Comparison of ENCODE assay signal across 30 cellular contexts in the genomic region with DNA sequence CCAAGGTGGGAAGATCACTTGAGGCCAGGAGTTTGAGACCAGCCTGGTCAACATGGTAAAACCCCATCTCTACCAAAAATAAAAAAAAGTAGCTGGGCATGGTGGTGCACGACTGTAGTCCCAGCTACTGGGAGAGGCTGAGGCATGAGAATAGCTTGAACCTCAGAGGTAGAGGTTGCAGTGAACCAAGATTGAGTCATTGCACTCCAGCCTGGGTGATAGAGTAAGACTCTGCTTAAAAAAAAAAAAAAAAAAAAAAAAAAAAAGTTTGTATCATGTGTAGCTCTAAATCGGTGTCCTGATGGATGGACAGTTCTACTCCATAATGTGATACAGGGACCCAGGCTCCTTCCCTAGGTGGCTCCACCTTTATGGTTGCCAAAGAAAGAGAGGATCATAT.
"Had no signal": no experiment of that assay in that cellular context is flagged by ENCODE, and none has a peak within 500 bp of the region (broad histone marks: within the 10 kb centered on the region; RNA-seq: fewer than 3 reads in every experiment).

No MANE protein-coding gene starts in this region.

- H3K4me1 ChIP-seq: Peyer's patch, SJSA1 had no signal

- H3K27ac ChIP-seq: Peyer's patch, RWPE1, SJSA1 had no signal

- H3K9ac ChIP-seq: SK-N-SH had no signal

- ATAC-seq: PC-3, Right ventricle myocardium inferior had no signal

- H3K9me3 ChIP-seq: MG63, Peyer's patch, SJSA1, SK-N-SH had no signal

- H3K27me3 ChIP-seq: MG63, Peyer's patch, SJSA1 had no signal

- H3K4me3 ChIP-seq: MG63, Peyer's patch, SJSA1 had no signal

- H3K4me2 ChIP-seq: SK-N-SH had no signal

- DNase-seq: Kasumi-1, KG1, MG63, NCI-H1048, NCI-H1092 treated with DMSO at 0.1 percent for 48 hours, NCI-H1105 treated with DMSO at 0.1 percent for 48 hours, NCI-H1417, NCI-H1436, NCI-H146, NCI-H1694, NCI-H187, NCI-H1930, NCI-H2029 treated with DMSO at 0.1 percent for 48 hours, NCI-H2081 treated with DMSO at 0.1 percent for 48 hours, NCI-H2107, NCI-H2171, NCI-H226, NCI-H510A treated with DMSO at 0.1 percent for 48 hours, NCI-H524 treated with DMSO at 0.1 percent for 48 hours, NCI-H526 treated with DMSO at 0.1 percent for 48 hours, NCI-H774, PC-3, Peyer's patch, SHP77 treated with DMSO at 0.1 percent for 48 hours, SK-N-SH, SW 1271, T-helper 1 cell had no signal

- H3K36me3 ChIP-seq: MG63, Peyer's patch, SJSA1 had no signal
